In genomic region chr20:32807706-32808105, GRCh38 we compare ENCODE assay signal across 1 cellular context.
TF ChIP-seq lines count a peak whose summit lies in the region.

No MANE protein-coding gene starts in this region.

TF ChIP-seq in SK-N-SH treated with all-trans-retinoic acid at 6 μM for 48 hours, 23 proteins besides CTCF, POLR2A, EP300 and RAD21 (continued from another document):
- TF ChIP-seq CREB5 (CRISPR knock-in tag; IDR thresholded peaks at IDR 0.05; ENCODE audit: low read depth) (no peak), POU6F1 (CRISPR knock-in tag; IDR thresholded peaks at IDR 0.05; ENCODE audit: borderline replicate concordance, low read depth) (no peak), PATZ1 (CRISPR knock-in tag; IDR thresholded peaks at IDR 0.05; ENCODE audit: borderline replicate concordance) (no peak), ESRRG (CRISPR knock-in tag; IDR thresholded peaks at IDR 0.05) (no peak), ZC3H10 (CRISPR knock-in tag; IDR thresholded peaks at IDR 0.05) (no peak), ISL1 (CRISPR knock-in tag; IDR thresholded peaks at IDR 0.05) (no peak), ZNF8 (CRISPR knock-in tag; IDR thresholded peaks at IDR 0.05) (no peak), ZFP30 (CRISPR knock-in tag; IDR thresholded peaks at IDR 0.05) (no peak), GLIS3 (CRISPR knock-in tag; IDR thresholded peaks at IDR 0.05) (no peak), ZNF565 (CRISPR knock-in tag; conservative IDR thresholded peaks at IDR 0.05; ENCODE audit: low read depth) (no peak), ARNTL (CRISPR knock-in tag; IDR thresholded peaks at IDR 0.05; ENCODE audit: borderline replicate concordance, low read depth) (no peak)
